ENCODE assay signal across 8 cellular contexts in genomic region chr6:147203311-147204059, GRCh38.
DNase-seq lines count a peak whose midpoint lies in the region; ATAC-seq and TF ChIP-seq lines count a peak whose summit lies in the region.

No MANE protein-coding gene starts in this region.

- no peak for TF ChIP-seq CTCF in AG04449 (IDR thresholded peaks at IDR 0.05; ENCODE audit: insufficient read depth, low read length, missing control alignments)

- CTCF ChIA-PET in AG04449 (lab: Yijun Ruan, JAX), result no interaction called here

- peak; percentile 13 for ATAC-seq in GM18870 (IDR thresholded peaks at IDR 0.05; ENCODE audit: unreplicated experiment)
- peak; percentile 45 for ATAC-seq in HG03103 (IDR thresholded peaks at IDR 0.05; ENCODE audit: low read depth, unreplicated experiment)
- ATAC-seq in activated CD4-positive, CD25-positive, alpha-beta regulatory T cell treated with anti-CD3 and anti-CD28 coated beads, Interleukin-2, amount 50 U/mL, for 24 hours, result peak; percentile 67

- POLR2A ChIA-PET in AG04449 (lab: Yijun Ruan, JAX), result interaction anchor here (0.6 to 1.1 kb wide), 3 partner anchors 33 to 311 kb away, joined by 3 to 6 read pairs (median 3); no protein-coding TSS in a partner anchor

- DNase-seq in AG04449 (ENCODE audit: low read depth, low spot score) (peak; percentile 9), NCI-H2227 treated with DMSO at 0.1 percent for 48 hours (lab: John Stamatoyannopoulos, UW) (peak; percentile 62), cerebellar cortex (ENCODE audit: low spot score) (peak; percentile 67), kidney tubule cell (ENCODE audit: low spot score) (peak; percentile 84)
- DNase-seq in stimulated activated CD4-positive, alpha-beta T cell treated with anti-CD3 and anti-CD28 coated beads, Interleukin-15, amount 100 ng/mL, for 48 hours (ENCODE audit: low read depth in 2 of 2), result peak; percentile 23 to 47

- H3K4me3 ChIP-seq in AG04449 (ENCODE audit: low read depth, low read length), result peak overlapping the region; percentile 79

Comparison
In these comparisons a context has a peak if more than half of its experiments do, and no peak if none do; other contexts are left out.
1. Peak in every context shown above with its lines: DNase-seq, ATAC-seq and H3K4me3 ChIP-seq.
2. DNase-seq: peak in every context shown above with its lines; median percentile 84 in kidney tubule cell; 67 in cerebellar cortex; 62 in NCI-H2227 treated with DMSO at 0.1 percent for 48 hours; 35 in stimulated activated CD4-positive, alpha-beta T cell treated with anti-CD3 and anti-CD28 coated beads, Interleukin-15, amount 100 ng/mL, for 48 hours; 9 in AG04449.
3. ATAC-seq: peak in every context shown above with its lines; median percentile 67 in activated CD4-positive, CD25-positive, alpha-beta regulatory T cell treated with anti-CD3 and anti-CD28 coated beads, Interleukin-2, amount 50 U/mL, for 24 hours; 45 in HG03103; 13 in GM18870.